ENCODE assay signal across 9 cellular contexts in genomic region chr1:226763741-226764264, GRCh38. TPM values are rescaled to one million over a fixed set of nuclear protein-coding genes. Genes with fewer than 3 reads are reported as not detected.
DNase-seq lines count a peak whose midpoint lies in the region; ATAC-seq, FAIRE-seq and TF ChIP-seq lines count a peak whose summit lies in the region.
"Had no signal": no experiment of that assay in that cellular context is flagged by ENCODE, and none has a peak within 500 bp of the region (broad histone marks: within the 10 kb centered on the region; RNA-seq: fewer than 3 reads in every experiment).

No MANE protein-coding gene starts in this region.

- peaks cover 31% of the 10 kb centered on the region for H3K4me1 ChIP-seq in GM12878 (ENCODE audit: control insufficient read depth, insufficient read depth, low read length)

- RAD21 ChIA-PET in GM12878 (lab: Charles Lee; ENCODE audit: unreplicated experiment): interaction anchor here (0.8 to 1.2 kb wide), 3 partner anchors 24 to 63 kb away, joined by 3 to 4 read pairs (median 3); partner anchors contain the start of gene ITPKB

- TF ChIP-seq CTCF in GM12878 (IDR thresholded peaks at IDR 0.05 in 2 of 3, conservative IDR thresholded peaks at IDR 0.05 in 1 of 3; ENCODE audit: control insufficient read depth in 2 of 3, extremely low read depth in 1 of 3, insufficient read depth in 1 of 3, low read depth in 3 of 3, low read length in 3 of 3) (no peak), osteocyte (IDR thresholded peaks at IDR 0.05) (no peak)

- peak overlapping the region; percentile 16 for H3K27ac ChIP-seq in GM12878 (ENCODE audit: control insufficient read depth, insufficient read depth)

- H4K20me1 ChIP-seq in GM12878 (ENCODE audit: control insufficient read depth, insufficient read depth): no peaks in the 10 kb centered on the region

- no peak for TF ChIP-seq EP300 in GM12878 (IDR thresholded peaks at IDR 0.05; ENCODE audit: borderline replicate concordance in 1 of 2, control insufficient read depth in 1 of 2, low read depth in 2 of 2, low read length in 2 of 2)

- DNase-seq in NCI-H146 treated with DMSO at 0.1 percent for 48 hours (lab: John Stamatoyannopoulos, UW; ENCODE audit: unreplicated experiment): peak; percentile 30
- DNase-seq in GM12878 (ENCODE audit: low read depth, low spot score): no peak
- no peak for DNase-seq in osteocyte (ENCODE audit: extremely low spot score, unreplicated experiment)
- DNase-seq in HT-29 (ENCODE audit: low spot score): no peak

- peaks cover 3% of the 10 kb centered on the region; the same call in 1 of the 3 replicates for H3K9me3 ChIP-seq in GM12878 (replicated peaks; ENCODE audit: control insufficient read depth, insufficient read depth, low read length)

- H3K36me3 ChIP-seq in GM12878 (ENCODE audit: control insufficient read depth in 2 of 2, insufficient read depth in 2 of 2, low read length in 1 of 2): no peaks in the 10 kb centered on the region

- peak overlapping the region; percentile 37; the same call in 1 of the 2 replicates for H3K9ac ChIP-seq in GM12878 (ENCODE audit: control insufficient read depth, insufficient read depth, low read length)

- H3K9me3 Mint-ChIP-seq in osteocyte (ENCODE audit: unreplicated experiment): no peaks in the 10 kb centered on the region

- no peak for TF ChIP-seq RAD21 in GM12878 (IDR thresholded peaks at IDR 0.05; ENCODE audit: insufficient read depth, low read depth, low read length)

- in situ Hi-C loops in GM12878 (cut with MboI): no loop called here

- WGBS in GM12878 (ENCODE audit: insufficient coverage, insufficient replicate concordance, low lambda C conversion rate, missing lambda C conversion rate): 17% methylated on average over 5 of the region's 5 CpGs

- no peaks in the 10 kb centered on the region for H3K27me3 Mint-ChIP-seq in osteocyte (ENCODE audit: unreplicated experiment)

- peaks cover 22% of the 10 kb centered on the region for H3K4me1 Mint-ChIP-seq in osteocyte (ENCODE audit: unreplicated experiment)

- peak overlapping the region; percentile 86 for H3K4me2 ChIP-seq in GM12878 (ENCODE audit: control insufficient read depth, insufficient read depth)

- intact Hi-C loops in GM12878 (cut with micrococcal nuclease; ENCODE audit: unreplicated experiment): no loop called here

- SMC1A ChIA-PET in GM12878 (lab: Charles Lee; ENCODE audit: uncharacterized antibody, unreplicated experiment): interaction anchor here (0.9 to 2.4 kb wide), 6 partner anchors 9 to 62 kb away, joined by 3 to 13 read pairs (median 4); partner anchors contain the start of gene ITPKB

- H3K27me3 ChIP-seq in GM12878 (replicated peaks in 1 of 2; ENCODE audit: control insufficient read depth in 2 of 2, insufficient read depth in 2 of 2, low read length in 1 of 2): no peaks in the 10 kb centered on the region

- FAIRE-seq in GM12878 (lab: Jason Lieb, UNC): peak; percentile 86
- FAIRE-seq: TTC549 had no signal

- H2AFZ ChIP-seq in GM12878 (ENCODE audit: control insufficient read depth, low read depth, low read length): peak overlapping the region; percentile 40; the same call in 1 of the 2 replicates

- peak overlapping the region; percentile 77 for H3K27ac Mint-ChIP-seq in osteocyte (ENCODE audit: unreplicated experiment)

- H3K4me3 Mint-ChIP-seq in osteocyte (ENCODE audit: unreplicated experiment): no peak overlapping the region

- ATAC-seq in GM18868 (IDR thresholded peaks at IDR 0.05; ENCODE audit: unreplicated experiment) (peak; percentile 52), GM12878 (peak; percentile 71), HG02973 (IDR thresholded peaks at IDR 0.05; ENCODE audit: unreplicated experiment) (no peak), GM21515 (IDR thresholded peaks at IDR 0.05; ENCODE audit: unreplicated experiment) (no peak), HG03108 (IDR thresholded peaks at IDR 0.05; ENCODE audit: unreplicated experiment) (no peak)

- CTCF ChIA-PET in GM12878 (lab: Yijun Ruan, JAX): interaction anchor here (0.7 to 2.0 kb wide), 3 partner anchors 10 to 121 kb away, joined by 3 to 6 read pairs (median 3); no protein-coding TSS in a partner anchor

- TF ChIP-seq POLR2A in GM12878 (IDR thresholded peaks at IDR 0.05; ENCODE audit: low read depth, low read length): no peak

- H3K79me2 ChIP-seq in GM12878 (ENCODE audit: control insufficient read depth, insufficient read depth, low read length): no peaks in the 10 kb centered on the region

- POLR2A ChIA-PET in GM12878 (lab: Charles Lee): no interaction called here

- no TSS peak for BruUV-seq in GM12878 (replicated peaks; lab: Mats Ljungman, UMichigan)

- 0 out of 2 replicates have a peak overlapping the region, but pooled peaks have one; percentile 35 for H3K4me3 ChIP-seq in GM12878

- H3K36me3 Mint-ChIP-seq in osteocyte (ENCODE audit: unreplicated experiment): no peaks in the 10 kb centered on the region

TF ChIP-seq in GM12878, 131 proteins besides CTCF, POLR2A, EP300 and RAD21 (continues in another document):
- TF ChIP-seq ETV6 (conservative IDR thresholded peaks at IDR 0.05 in 1 of 2, IDR thresholded peaks at IDR 0.05 in 1 of 2; ENCODE audit: borderline replicate concordance in 1 of 2, low read depth in 1 of 2) (peak in 1 of 2 experiments; percentile 25; a peak in 1 of 4 replicates), CREM (IDR thresholded peaks at IDR 0.05; ENCODE audit: low read depth) (peak; percentile 74), POLR2AphosphoS5 (IDR thresholded peaks at IDR 0.05; ENCODE audit: low read length) (no peak), ATF7 (IDR thresholded peaks at IDR 0.05; ENCODE audit: low read depth) (no peak), BCLAF1 (IDR thresholded peaks at IDR 0.05) (no peak), CREB1 (IDR thresholded peaks at IDR 0.05; ENCODE audit: low read depth) (peak; percentile 88), SUZ12 (IDR thresholded peaks at IDR 0.05; ENCODE audit: unreplicated experiment) (no peak), EED (IDR thresholded peaks at IDR 0.05; ENCODE audit: low read depth) (peak; percentile 82; the same call in 1 of the 2 replicates), JUNB (IDR thresholded peaks at IDR 0.05) (peak; percentile 36; the same call in 1 of the 2 replicates)

RNA-seq across cellular contexts. Expression of gene ITPKB, which starts 24.7 kb away (rescaled TPM):
- 128 and 140 TPM in 2 replicates for total RNA-seq in GM12878 (2013; cell fraction: nucleolus; rRNA removed)
- total RNA-seq in GM12878 (2014; rRNA removed): 16.5 and 17.5 TPM in 2 replicates
- 14.2 and 14.6 TPM in 2 replicates for total RNA-seq in GM12878 (2014; rRNA removed; fragmentation: Illumina TruSeq; extraction: Trizol)
- total RNA-seq in GM12878 (2021): 34.4 and 38.7 TPM in 2 replicates
- polyA plus RNA-seq in GM12878 (2011; ENCODE audit: low read depth): 4.5 TPM
- 8.8 and 11.6 TPM in 2 replicates for polyA plus RNA-seq in GM12878 (2011; rRNA removed)
- polyA plus RNA-seq in GM12878 (2011; cell fraction: cytosol; rRNA removed): 12.4 and 12.8 TPM in 2 replicates
- 20.1 and 27.3 TPM in 2 replicates for polyA plus RNA-seq in GM12878 (2011; cell fraction: nucleus; rRNA removed)
- 10.6 and 14.4 TPM in 2 replicates for polyA plus RNA-seq in GM12878 (2012)
- 8.8 and 14.7 TPM in 2 replicates for polyA plus RNA-seq in GM12878 (2014; fragmentation: Illumina TruSeq; extraction: Trizol)
- polyA plus RNA-seq in GM12878 (2014; fragmentation: Nextera tagmentation; extraction: Ambion mirVana): 1 to 10 TPM; 1.3 TPM
- 20.3 and 20.9 TPM in 2 replicates for polyA plus RNA-seq in GM12878 (2014; rRNA removed)
- polyA plus RNA-seq in GM12878 (2016; fragmentation: Nextera tagmentation; extraction: Ambion mirVana): 1 to 10 TPM; 2.2 to 5.2 TPM
- polyA minus RNA-seq in GM12878 (2011; rRNA and poly(A)+ RNA removed): 18.1 and 33.2 TPM in 2 replicates
- polyA minus RNA-seq in GM12878 (2011; cell fraction: cytosol; rRNA and poly(A)+ RNA removed): 11.4 and 12.6 TPM in 2 replicates
- 28.3 and 47.7 TPM in 2 replicates for polyA minus RNA-seq in GM12878 (2011; cell fraction: nucleus; rRNA and poly(A)+ RNA removed)
- total RNA-seq in osteocyte: 28.3 and 30.0 TPM in 2 replicates
- 2.9 and 3.7 TPM in 2 replicates for total RNA-seq in HT-29 (2014; rRNA removed; shearing (Covaris generic))

Comparison
In these comparisons a context has a peak if more than half of its experiments do, and no peak if none do; other contexts are left out.
1. ATAC-seq: peak in GM18868 (single experiment) and GM12878 (single experiment); none in HG02973 (single experiment), GM21515 (single experiment) and HG03108 (single experiment).